9 cellular contexts compared by ENCODE assay signal in genomic region chr12:102958073-102958829, GRCh38. TPM values are rescaled to one million over a fixed set of nuclear protein-coding genes. Genes with fewer than 3 reads are reported as not detected.
DNase-seq lines count a peak whose midpoint lies in the region; ATAC-seq, FAIRE-seq and TF ChIP-seq lines count a peak whose summit lies in the region.
"Had no signal": no experiment of that assay in that cellular context is flagged by ENCODE, and none has a peak within 500 bp of the region (broad histone marks: within the 10 kb centered on the region; RNA-seq: fewer than 3 reads in every experiment).

No MANE protein-coding gene starts in this region.

- no peak; a peak in 1 of 4 replicates for TF ChIP-seq EP300 in GM12878 (IDR thresholded peaks at IDR 0.05; ENCODE audit: borderline replicate concordance in 1 of 2, control insufficient read depth in 1 of 2, low read depth in 2 of 2, low read length in 2 of 2)

- WGBS in GM12878 (ENCODE audit: insufficient coverage, insufficient replicate concordance, low lambda C conversion rate, missing lambda C conversion rate), result 2% methylated on average over 77 of the region's 83 CpGs
- WGBS in right lobe of liver (ENCODE audit: insufficient coverage, low coverage, low lambda C conversion rate, missing lambda C conversion rate), result 0% methylated on average over 25 of the region's 83 CpGs

- H3K4me2 ChIP-seq in GM12878 (ENCODE audit: control insufficient read depth, insufficient read depth), result peak overlapping the region; percentile 93

- in situ Hi-C loops in GM12878 (cut with MboI), result no loop called here

- H3K9me3 ChIP-seq in GM12878 (replicated peaks; ENCODE audit: control insufficient read depth, insufficient read depth, low read length) (no peaks in the 10 kb centered on the region; the same call in 2 of the 3 replicates), right lobe of liver (no peaks in the 10 kb centered on the region), uterus (no peaks in the 10 kb centered on the region)

- H3K79me2 ChIP-seq in GM12878 (ENCODE audit: control insufficient read depth, insufficient read depth, low read length), result no peaks in the 10 kb centered on the region

- H3K27me3 ChIP-seq in GM12878 (replicated peaks in 1 of 2; ENCODE audit: control insufficient read depth in 2 of 2, insufficient read depth in 2 of 2, low read length in 1 of 2) (peaks cover 0 to 24% of the 10 kb centered on the region in 2 experiments; a peak in 2 of 4 replicates), right lobe of liver (peaks cover 0 to 5% of the 10 kb centered on the region in 2 donors), uterus (peaks cover 4 to 56% of the 10 kb centered on the region in 2 donors)

- intact Hi-C loops in GM12878 (cut with micrococcal nuclease; ENCODE audit: unreplicated experiment), result loop anchor here (2.0 to 5.0 kb wide), 3 partner anchors 157 to 484 kb away; no protein-coding TSS in a partner anchor
- intact Hi-C loops in right lobe of liver (cut with DNase I), result loop anchor here in 1 of 2 donors (10.0 kb wide), 2 partner anchors 157 to 217 kb away; no protein-coding TSS in a partner anchor
- intact Hi-C loops in uterus (cut with DNase I; ENCODE audit: low total_unique reads), result no loop called here

- no peak for TF ChIP-seq RAD21 in GM12878 (IDR thresholded peaks at IDR 0.05; ENCODE audit: insufficient read depth, low read depth, low read length)

- no peaks in the 10 kb centered on the region for H3K36me3 ChIP-seq in GM12878 (ENCODE audit: control insufficient read depth in 2 of 2, insufficient read depth in 2 of 2, low read length in 1 of 2)
- no peaks in the 10 kb centered on the region for H3K36me3 ChIP-seq in right lobe of liver
- no peaks in the 10 kb centered on the region for H3K36me3 ChIP-seq in uterus

- CTCF ChIA-PET in GM12878 (lab: Yijun Ruan, JAX), result interaction anchor here (1.3 to 2.0 kb wide), 4 partner anchors 11 to 538 kb away, joined by 3 to 8 read pairs (median 5); no protein-coding TSS in a partner anchor

- H3K9ac ChIP-seq in GM12878 (ENCODE audit: control insufficient read depth, insufficient read depth, low read length), result no peak overlapping the region; the same call in 1 of the 2 replicates

- H3K4me3 ChIP-seq in GM12878 (peak overlapping the region; percentile 81), right lobe of liver (peak overlapping the region; percentile 30 to 56 (median 55)), uterus (peak overlapping the region; percentile 7 to 27)

- H3K4me1 ChIP-seq in GM12878 (ENCODE audit: control insufficient read depth, insufficient read depth, low read length), result peaks cover 8% of the 10 kb centered on the region
- H3K4me1 ChIP-seq in right lobe of liver, result peaks cover 0 to 25% (median 3%) of the 10 kb centered on the region in 4 donors
- peaks cover 0 to 20% of the 10 kb centered on the region in 2 donors for H3K4me1 ChIP-seq in uterus

- no TSS peak for BruUV-seq in GM12878 (replicated peaks; lab: Mats Ljungman, UMichigan)

- H2AFZ ChIP-seq in GM12878 (ENCODE audit: control insufficient read depth, low read depth, low read length), result peak overlapping the region; percentile 76

- no peak for FAIRE-seq in GM12878 (lab: Jason Lieb, UNC)
- no peak for FAIRE-seq in HTR-8/SVneo (lab: Jason Lieb, UNC)
- FAIRE-seq: TTC549 had no signal

- DNase-seq in DMS53 treated with DMSO at 0.1 percent for 48 hours (lab: John Stamatoyannopoulos, UW; ENCODE audit: unreplicated experiment), result peak; percentile 29
- DNase-seq in GM12878 (ENCODE audit: low read depth, low spot score), result no peak
- peak in 1 of 3 donors; percentile 46 for DNase-seq in right lobe of liver
- DNase-seq in uterus, result no peak
- no peak for DNase-seq in HTR-8/SVneo (ENCODE audit: insufficient read length, low spot score)

- H3K27ac ChIP-seq in GM12878 (ENCODE audit: control insufficient read depth, insufficient read depth) (no peak overlapping the region), right lobe of liver (no peak overlapping the region), uterus (no peak overlapping the region)

- RAD21 ChIA-PET in GM12878 (lab: Charles Lee; ENCODE audit: unreplicated experiment), result interaction anchor here (0.6 to 5.6 kb wide), 6 partner anchors 34 to 572 kb away, joined by 3 to 54 read pairs (median 4); no protein-coding TSS in a partner anchor

- ATAC-seq in GM19372 (IDR thresholded peaks at IDR 0.05; ENCODE audit: low read depth, unreplicated experiment) (peak; percentile 60), HG03565 (IDR thresholded peaks at IDR 0.05; ENCODE audit: unreplicated experiment) (peak; percentile 55), GM12878 (peak; percentile 72), right lobe of liver (peak; percentile 17 to 46 (median 32)), GM18870 (IDR thresholded peaks at IDR 0.05; ENCODE audit: unreplicated experiment) (no peak)

- TF ChIP-seq CTCF in GM12878 (IDR thresholded peaks at IDR 0.05 in 2 of 3, conservative IDR thresholded peaks at IDR 0.05 in 1 of 3; ENCODE audit: control insufficient read depth in 2 of 3, extremely low read depth in 1 of 3, insufficient read depth in 1 of 3, low read depth in 3 of 3, low read length in 3 of 3), result peak in 2 of 3 experiments; percentile 7 to 15; a peak in 2 of 6 replicates
- peak in 1 of 4 donors; percentile 8 for TF ChIP-seq CTCF in right lobe of liver (IDR thresholded peaks at IDR 0.05)
- no peak for TF ChIP-seq CTCF in uterus (IDR thresholded peaks at IDR 0.05)

- TF ChIP-seq POLR2A in GM12878 (IDR thresholded peaks at IDR 0.05; ENCODE audit: low read depth, low read length) (no peak), right lobe of liver (IDR thresholded peaks at IDR 0.05) (no peak), uterus (IDR thresholded peaks at IDR 0.05) (no peak)

- SMC1A ChIA-PET in GM12878 (lab: Charles Lee; ENCODE audit: uncharacterized antibody, unreplicated experiment), result interaction anchor here (1.5 to 5.9 kb wide), 2 partner anchors 223 to 590 kb away, joined by 6 to 28 read pairs; no protein-coding TSS in a partner anchor

- POLR2A ChIA-PET in GM12878 (lab: Charles Lee), result interaction anchor here (0.9 to 1.3 kb wide), 2 partner anchors 16 to 18 kb away, joined by 3 read pairs; no protein-coding TSS in a partner anchor

- H4K20me1 ChIP-seq in GM12878 (ENCODE audit: control insufficient read depth, insufficient read depth), result no peaks in the 10 kb centered on the region

TF ChIP-seq in GM12878, 131 proteins besides CTCF, POLR2A, EP300 and RAD21 (continues in another document):
- TF ChIP-seq TAF1 (IDR thresholded peaks at IDR 0.05; ENCODE audit: borderline replicate concordance, low read depth, low read length) (0 out of 2 replicates have a peak, but pooled peaks have one; percentile 26), IKZF2 (IDR thresholded peaks at IDR 0.05) (peak in 1 of 2 experiments; percentile 21; a peak in 1 of 4 replicates), SPI1 (IDR thresholded peaks at IDR 0.05; ENCODE audit: borderline replicate concordance, insufficient read depth, low read depth, low read length) (no peak), LARP7 (IDR thresholded peaks at IDR 0.05) (peak; percentile 94), IKZF1 (conservative IDR thresholded peaks at IDR 0.05) (peak; percentile 80), GATAD2B (conservative IDR thresholded peaks at IDR 0.05; ENCODE audit: low read depth) (peak; percentile 87)

RNA-seq across cellular contexts. Expression of gene ASCL1, which starts 0.8 kb away (rescaled TPM):
- 25.2 and 26.4 TPM in 2 replicates for total RNA-seq in GM12878 (2013; cell fraction: nucleolus; rRNA removed)
- total RNA-seq in GM12878 (2014; rRNA removed), result 18.2 and 18.4 TPM in 2 replicates
- total RNA-seq in GM12878 (2014; rRNA removed; fragmentation: Illumina TruSeq; extraction: Trizol), result 11.2 and 12.6 TPM in 2 replicates
- 20.2 and 21.4 TPM in 2 replicates for total RNA-seq in GM12878 (2021)
- 0.72 TPM for polyA plus RNA-seq in GM12878 (2011; ENCODE audit: low read depth)
- polyA plus RNA-seq in GM12878 (2011; rRNA removed), result 56.2 and 61.1 TPM in 2 replicates
- polyA plus RNA-seq in GM12878 (2011; cell fraction: cytosol; rRNA removed), result 68.1 and 75.3 TPM in 2 replicates
- polyA plus RNA-seq in GM12878 (2011; cell fraction: nucleus; rRNA removed), result 32.5 and 37.1 TPM in 2 replicates
- polyA plus RNA-seq in GM12878 (2012), result 0.96 and 1.8 TPM in 2 replicates
- 19.3 and 19.6 TPM in 2 replicates for polyA plus RNA-seq in GM12878 (2014; fragmentation: Illumina TruSeq; extraction: Trizol)
- polyA plus RNA-seq in GM12878 (2014; fragmentation: Nextera tagmentation; extraction: Ambion mirVana), result 10 to 100 TPM; 10.6 to 11.3 TPM
- 21.8 and 26.8 TPM in 2 replicates for polyA plus RNA-seq in GM12878 (2014; rRNA removed)
- polyA plus RNA-seq in GM12878 (2016; fragmentation: Nextera tagmentation; extraction: Ambion mirVana), result 10 to 100 TPM; 31.1 to 34.1 TPM
- polyA minus RNA-seq in GM12878 (2011; rRNA and poly(A)+ RNA removed), result 24.4 and 31.1 TPM in 2 replicates
- polyA minus RNA-seq in GM12878 (2011; cell fraction: cytosol; rRNA and poly(A)+ RNA removed), result 16.3 and 19.0 TPM in 2 replicates
- polyA minus RNA-seq in GM12878 (2011; cell fraction: nucleus; rRNA and poly(A)+ RNA removed), result 16.0 and 22.7 TPM in 2 replicates
- 1 to 10 TPM in 1 of 6 experiments, under 1 TPM in 5; 0.18 to 1.6 (median 0.33) TPM for total RNA-seq in right lobe of liver
- total RNA-seq in uterus, result under 1 TPM in 1 of 4 donors, not detected in 3; 0.48 TPM

RNA-seq across cellular contexts. Expression of gene PAH, which starts 41.2 kb away (rescaled TPM):
- total RNA-seq in GM12878 (2013; cell fraction: nucleolus; rRNA removed), result 2.7 and 3.0 TPM in 2 replicates
- total RNA-seq in GM12878 (2014; rRNA removed) (0.28 and 0.38 TPM in 2 replicates), GM12878 (2014; rRNA removed; fragmentation: Illumina TruSeq; extraction: Trizol) (0.27 and 0.37 TPM in 2 replicates), GM12878 (2021) (1.0 and 1.9 TPM in 2 replicates), right lobe of liver (1,000 to 10,000 TPM in 3 of 6 experiments, 100 to 1,000 TPM in 3; 873 to 2,034 (median 1,035) TPM), uterus (under 1 TPM in 1 of 4 donors, not detected in 3; 0.18 TPM)
- polyA plus RNA-seq in GM12878 (2011; ENCODE audit: low read depth), result not detected
- polyA plus RNA-seq in GM12878 (2011; rRNA removed) (1.5 and 2.9 TPM in 2 replicates), GM12878 (2014; fragmentation: Illumina TruSeq; extraction: Trizol) (0.24 and 4.8 TPM in 2 replicates), GM12878 (2014; fragmentation: Nextera tagmentation; extraction: Ambion mirVana) (under 1 TPM; 0.20 to 0.31 TPM), GM12878 (2014; rRNA removed) (0.34 and 0.55 TPM in 2 replicates), GM12878 (2016; fragmentation: Nextera tagmentation; extraction: Ambion mirVana) (under 1 TPM in 1 of 2 experiments, not detected in 1; 0.60 TPM)
- 0.99 and 1.0 TPM in 2 replicates for polyA plus RNA-seq in GM12878 (2011; cell fraction: cytosol; rRNA removed)
- polyA plus RNA-seq in GM12878 (2011; cell fraction: nucleus; rRNA removed), result 5.1 and 6.1 TPM in 2 replicates
- polyA plus RNA-seq in GM12878 (2012), result 0.15 TPM in 1 of 2 replicates, not detected in the other
- polyA minus RNA-seq in GM12878 (2011; rRNA and poly(A)+ RNA removed), result 0.82 and 1.3 TPM in 2 replicates
- polyA minus RNA-seq in GM12878 (2011; cell fraction: cytosol; rRNA and poly(A)+ RNA removed), result not detected in 2 replicates
- 2.2 and 2.3 TPM in 2 replicates for polyA minus RNA-seq in GM12878 (2011; cell fraction: nucleus; rRNA and poly(A)+ RNA removed)

Comparison
In these comparisons a context has a peak if more than half of its experiments do, and no peak if none do; other contexts are left out.
1. H3K4me3 ChIP-seq: peak in every context shown above with its lines; median percentile 81 in GM12878; 55 in right lobe of liver; 17 in uterus.
2. CTCF ChIP-seq: peak in GM12878 (2 of 3); none in uterus (0 of 4).
3. RNA of gene ASCL1, which starts 0.8 kb away (total RNA-seq): 11.2 to 26.4 TPM in GM12878; 0.18 to 1.6 TPM in right lobe of liver and 0.48 TPM in uterus; every median in the first group is over 4 times any median in the second.
4. RNA of gene PAH, which starts 41.2 kb away (total RNA-seq): 873 to 2,034 TPM in right lobe of liver; 0.27 to 3.0 TPM in GM12878 and 0.18 TPM in uterus; every median in the first group is over 100 times any median in the second.